Comparison of ENCODE assay signal across 10 cellular contexts in genomic region chr12:76685246-76685678, GRCh38.
DNase-seq lines count a peak whose midpoint lies in the region; FAIRE-seq and TF ChIP-seq lines count a peak whose summit lies in the region.
"Had no signal": no experiment of that assay in that cellular context is flagged by ENCODE, and none has a peak within 500 bp of the region (broad histone marks: within the 10 kb centered on the region; RNA-seq: fewer than 3 reads in every experiment).

No MANE protein-coding gene starts in this region.

- no peaks in the 10 kb centered on the region for H3K9me1 ChIP-seq in keratinocyte (ENCODE audit: control insufficient read depth, extremely low read depth, insufficient read depth, low read length)

- H3K4me3 Mint-ChIP-seq in brain: peak overlapping the region; percentile 13 to 67 (median 56)

- H3K36me3 Mint-ChIP-seq in brain: no peaks in the 10 kb centered on the region
- H3K36me3 Mint-ChIP-seq: CD14-positive monocyte had no signal

- TF ChIP-seq POLR2A in breast epithelium (IDR thresholded peaks at IDR 0.05): no peak

- dilution Hi-C loops in keratinocyte (cut with MboI; ENCODE audit: extremely low pct_ligation_motif_present, low sequenced_read_pairs): no loop called here

- no peaks in the 10 kb centered on the region for H3K79me2 ChIP-seq in keratinocyte (ENCODE audit: control insufficient read depth, insufficient read depth, low read length)

- FAIRE-seq in keratinocyte (lab: Jason Lieb, UNC): peak; percentile 70

- no peaks in the 10 kb centered on the region for H3K27me3 ChIP-seq in breast epithelium
- H3K27me3 ChIP-seq in keratinocyte (ENCODE audit: control insufficient read depth, extremely low read depth, insufficient read depth, low read length): no peaks in the 10 kb centered on the region

- DNase-seq in T47D (ENCODE audit: low read depth in 1 of 2, low spot score in 1 of 2) (peak; percentile 40 to 51), breast epithelium (ENCODE audit: low spot score in 2 of 2) (no peak), keratinocyte (ENCODE audit: low read depth, low spot score) (no peak), ureter (ENCODE audit: low spot score) (peak; percentile 45), coronary artery (ENCODE audit: low spot score) (no peak), NCI-H1694 (lab: John Stamatoyannopoulos, UW) (no peak), SKM-1 (lab: John Stamatoyannopoulos, UW; ENCODE audit: unreplicated experiment) (no peak)
- DNase-seq: NCI-H1930 had no signal

- H3K4me3 ChIP-seq in breast epithelium (no peak overlapping the region), keratinocyte (ENCODE audit: control insufficient read depth in 2 of 3, extremely low read depth in 1 of 3, insufficient read depth in 2 of 3, low read depth in 1 of 3, low read length in 3 of 3) (no peak overlapping the region), coronary artery (no peak overlapping the region)

- peaks cover 2% of the 10 kb centered on the region for H3K27me3 Mint-ChIP-seq in brain

- H3K9me3 ChIP-seq in breast epithelium (no peaks in the 10 kb centered on the region), keratinocyte (ENCODE audit: control insufficient read depth, low read depth, low read length) (no peaks in the 10 kb centered on the region)

- no peaks in the 10 kb centered on the region for H3K4me1 ChIP-seq in breast epithelium
- no peaks in the 10 kb centered on the region for H3K4me1 ChIP-seq in keratinocyte (ENCODE audit: control insufficient read depth, extremely low read depth, insufficient read depth, low read length)

- no peak overlapping the region for H3K4me2 ChIP-seq in keratinocyte (ENCODE audit: control insufficient read depth, extremely low read depth, insufficient read depth, low read depth, low read length)

- no peaks in the 10 kb centered on the region for H3K9me3 Mint-ChIP-seq in brain
- H3K9me3 Mint-ChIP-seq: CD14-positive monocyte had no signal

- H3K9ac ChIP-seq in keratinocyte (ENCODE audit: control insufficient read depth, extremely low read depth, insufficient read depth, low read length): no peak overlapping the region

- intact Hi-C loops in breast epithelium (cut with DNase I; ENCODE audit: low total_unique reads): no loop called here

- peaks cover 52% of the 10 kb centered on the region for H3K4me1 Mint-ChIP-seq in brain

- in situ Hi-C loops in T47D (cut with HindIII; ENCODE audit: low pct_unique_long_range_greater_than_20kb, low sequenced_read_pairs): no loop called here

- no peaks in the 10 kb centered on the region for H3K36me3 ChIP-seq in breast epithelium
- H3K36me3 ChIP-seq in keratinocyte (ENCODE audit: control insufficient read depth in 2 of 2, extremely low read depth in 1 of 2, insufficient read depth in 2 of 2, low read length in 2 of 2): no peaks in the 10 kb centered on the region

- H4K20me1 ChIP-seq in keratinocyte (ENCODE audit: control insufficient read depth, extremely low read depth, insufficient read depth, low read length): no peaks in the 10 kb centered on the region

- H2AFZ ChIP-seq in keratinocyte (ENCODE audit: control insufficient read depth, low read length): no peak overlapping the region

- TF ChIP-seq CTCF in breast epithelium (IDR thresholded peaks at IDR 0.05): no peak
- TF ChIP-seq CTCF in brain (conservative IDR thresholded peaks at IDR 0.05): no peak
- no peak for TF ChIP-seq CTCF in keratinocyte (optimal IDR thresholded peaks at IDR 0.05 in 1 of 3, IDR thresholded peaks at IDR 0.05 in 1 of 3, conservative IDR thresholded peaks at IDR 0.05 in 1 of 3; ENCODE audit: extremely low read depth in 1 of 3, insufficient read depth in 2 of 3, low read length in 3 of 3)
- no peak for TF ChIP-seq CTCF in coronary artery (IDR thresholded peaks at IDR 0.05)

- H3K27ac Mint-ChIP-seq in brain: peak overlapping the region; percentile 50 to 92 (median 75)

- H3K27ac ChIP-seq in breast epithelium (no peak overlapping the region), keratinocyte (ENCODE audit: control insufficient read depth, insufficient read depth, low read length) (no peak overlapping the region), coronary artery (no peak overlapping the region)

Comparison
In these comparisons a context has a peak if more than half of its experiments do, and no peak if none do; other contexts are left out.
1. DNase-seq: peak in T47D (2 of 2) and ureter (single experiment); none in breast epithelium (0 of 2), keratinocyte (single experiment), coronary artery (single experiment), NCI-H1694 (single experiment) and SKM-1 (single experiment).